9 cellular contexts compared by ENCODE assay signal in the genomic region with DNA sequence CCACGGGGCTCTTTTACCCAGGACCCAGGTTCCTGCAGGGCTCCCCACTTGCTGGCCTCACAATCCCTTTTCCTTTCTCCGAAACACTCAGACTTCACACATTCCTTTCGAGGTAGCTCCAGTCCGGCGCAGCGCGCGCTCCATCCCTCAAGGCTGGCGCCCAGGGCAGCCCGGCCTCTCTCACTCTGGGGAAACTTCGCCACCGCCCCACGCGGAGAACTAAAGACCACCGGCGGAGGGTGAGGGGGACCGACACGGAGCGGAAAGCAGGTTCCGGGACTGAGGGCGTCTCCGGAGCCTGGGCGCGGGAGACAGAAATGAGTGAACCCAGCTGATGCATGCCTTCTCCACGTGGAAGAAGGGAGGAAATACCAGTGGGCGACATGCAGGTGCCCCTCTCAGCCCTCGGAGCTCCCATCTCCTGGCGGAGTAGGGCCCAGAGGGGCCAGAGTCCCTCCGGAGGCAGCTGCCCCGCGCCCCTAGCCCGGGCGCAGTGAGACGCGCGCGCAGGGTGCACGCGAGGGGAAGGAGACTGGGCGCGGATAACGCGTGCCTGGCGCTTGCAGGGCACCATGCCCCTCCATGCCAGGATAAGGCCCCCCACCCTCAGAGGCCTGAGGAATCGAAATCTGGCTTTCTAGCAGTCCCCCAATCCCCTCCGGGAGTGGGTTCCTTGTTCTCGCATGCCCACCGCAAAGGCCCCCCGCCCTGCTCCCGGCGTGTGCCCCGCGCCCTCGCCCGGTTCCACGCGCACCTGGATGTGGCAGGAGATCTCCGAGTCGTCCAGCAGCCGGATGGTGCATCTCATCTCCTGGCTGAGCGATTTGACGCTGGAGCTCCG.
A peak's percentile ranks its signal among the peaks of the same experiment; 100 is the strongest.
DNase-seq lines count a peak whose midpoint lies in the region; ATAC-seq and TF ChIP-seq lines count a peak whose summit lies in the region.
"Had no signal": no experiment of that assay in that cellular context is flagged by ENCODE, and none has a peak within 500 bp of the region (broad histone marks: within the 10 kb centered on the region; RNA-seq: fewer than 3 reads in every experiment).

No MANE protein-coding gene starts in this region.

- ATAC-seq in activated naive CD8-positive, alpha-beta T cell treated with anti-CD3 and anti-CD28 coated beads, Interleukin-2, amount 50 U/mL, for 24 hours = peak; percentile 7
- no peak for ATAC-seq in GM21825 (IDR thresholded peaks at IDR 0.05; ENCODE audit: unreplicated experiment)

- H3K36me3 Mint-ChIP-seq in activated naive CD8-positive, alpha-beta T cell treated with anti-CD3 and anti-CD28 coated beads, Interleukin-2, amount 50 U/mL, for 24 hours (ENCODE audit: low read depth) = no peaks in the 10 kb centered on the region

- peaks cover 36% of the 10 kb centered on the region for H3K27me3 Mint-ChIP-seq in activated naive CD8-positive, alpha-beta T cell treated with anti-CD3 and anti-CD28 coated beads, Interleukin-2, amount 50 U/mL, for 24 hours

- H3K4me3 Mint-ChIP-seq in activated naive CD8-positive, alpha-beta T cell treated with anti-CD3 and anti-CD28 coated beads, Interleukin-2, amount 50 U/mL, for 24 hours = no peak overlapping the region
- H3K4me3 Mint-ChIP-seq: activated naive CD8-positive, alpha-beta T cell had no signal

- peak; percentile 5 for DNase-seq in GM06990 (ENCODE audit: extremely low read depth, insufficient read length)
- DNase-seq in activated naive CD8-positive, alpha-beta T cell treated with anti-CD3 and anti-CD28 coated beads, Interleukin-2, amount 50 U/mL, for 24 hours = no peak
- DNase-seq in skeletal muscle cell (ENCODE audit: low read depth) = no peak
- DNase-seq in stimulated activated CD4-positive, alpha-beta T cell treated with anti-CD3 and anti-CD28 coated beads, Interleukin-4, amount 100 ng/mL, for 4 hours = no peak
- DNase-seq in putamen (ENCODE audit: low spot score) = no peak
- DNase-seq in activated CD4-positive, alpha-beta T cell treated with anti-CD3 and anti-CD28 coated beads, Interleukin-2, amount 50 U/mL, for 1 hour = no peak

- peaks cover 2% of the 10 kb centered on the region for H3K27me3 ChIP-seq in GM06990 (replicated peaks; ENCODE audit: control insufficient read depth, insufficient read depth, low read length)

- H3K4me1 Mint-ChIP-seq in activated naive CD8-positive, alpha-beta T cell treated with anti-CD3 and anti-CD28 coated beads, Interleukin-2, amount 50 U/mL, for 24 hours = peaks cover 5% of the 10 kb centered on the region

- no peak overlapping the region for H3K27ac Mint-ChIP-seq in activated naive CD8-positive, alpha-beta T cell treated with anti-CD3 and anti-CD28 coated beads, Interleukin-2, amount 50 U/mL, for 24 hours
- H3K27ac Mint-ChIP-seq: activated naive CD8-positive, alpha-beta T cell had no signal

- TF ChIP-seq CTCF in GM06990 (IDR thresholded peaks at IDR 0.05; ENCODE audit: insufficient read depth, low read length, poor library complexity, severe bottlenecking) = no peak

- no peaks in the 10 kb centered on the region for H3K36me3 ChIP-seq in GM06990 (ENCODE audit: control insufficient read depth, insufficient read depth, low read length)

- H3K4me3 ChIP-seq in GM06990 (replicated peaks; ENCODE audit: low read depth, low read length) (no peak overlapping the region), iPS-11a (ENCODE audit: low read depth, low read length) (peak overlapping the region; percentile 49), skeletal muscle cell (ENCODE audit: low read depth, low read length) (peak overlapping the region; percentile 64)

- no peaks in the 10 kb centered on the region for H3K9me3 Mint-ChIP-seq in activated naive CD8-positive, alpha-beta T cell treated with anti-CD3 and anti-CD28 coated beads, Interleukin-2, amount 50 U/mL, for 24 hours
